In genomic region chr6:15481892-15482291, GRCh38 we compare ENCODE assay signal across 1 cellular context.
A peak's percentile ranks its signal among the peaks of the same experiment; 100 is the strongest.
TF ChIP-seq lines count a peak whose summit lies in the region.

No MANE protein-coding gene starts in this region.

TF ChIP-seq in K562, 482 proteins besides CTCF, POLR2A, EP300 and RAD21 (continued from another document and continues in another):
- no peak for TF ChIP-seq RREB1 (CRISPR knock-in tag; IDR thresholded peaks at IDR 0.05)
- no peak for TF ChIP-seq ATF6 (CRISPR knock-in tag; IDR thresholded peaks at IDR 0.05)
- TF ChIP-seq E2F3 (CRISPR knock-in tag; IDR thresholded peaks at IDR 0.05), result no peak
- no peak for TF ChIP-seq CAMTA2 (CRISPR knock-in tag; conservative IDR thresholded peaks at IDR 0.05)
- no peak for TF ChIP-seq CEBPG (CRISPR knock-in tag; IDR thresholded peaks at IDR 0.05)
- no peak for TF ChIP-seq CEBPG (tag; conservative IDR thresholded peaks at IDR 0.05 in 1 of 2, IDR thresholded peaks at IDR 0.05 in 1 of 2)
- TF ChIP-seq AFF4 (CRISPR knock-in tag; IDR thresholded peaks at IDR 0.05), result no peak
- TF ChIP-seq ZNF431 (CRISPR knock-in tag; IDR thresholded peaks at IDR 0.05), result no peak
- no peak for TF ChIP-seq ZBTB40 (IDR thresholded peaks at IDR 0.05)
- no peak for TF ChIP-seq ZBTB40 (CRISPR knock-in tag; IDR thresholded peaks at IDR 0.05)
- no peak for TF ChIP-seq ZNF655 (CRISPR knock-in tag; IDR thresholded peaks at IDR 0.05)
- TF ChIP-seq ZNF764 (CRISPR knock-in tag; IDR thresholded peaks at IDR 0.05; ENCODE audit: low read depth), result no peak
- TF ChIP-seq HOMEZ (CRISPR knock-in tag; IDR thresholded peaks at IDR 0.05), result no peak
- TF ChIP-seq BRD9 (IDR thresholded peaks at IDR 0.05; ENCODE audit: low read depth, partially characterized antibody), result no peak
- no peak for TF ChIP-seq ZNF780A (CRISPR knock-in tag; IDR thresholded peaks at IDR 0.05)
- no peak for TF ChIP-seq ZNF140 (CRISPR knock-in tag; IDR thresholded peaks at IDR 0.05)
- TF ChIP-seq ZNF224 (CRISPR knock-in tag; IDR thresholded peaks at IDR 0.05), result no peak
- TF ChIP-seq E2F1 (CRISPR knock-in tag; IDR thresholded peaks at IDR 0.05), result no peak
- TF ChIP-seq SRSF3 (IDR thresholded peaks at IDR 0.05; ENCODE audit: insufficient read depth, low read length), result no peak
- no peak for TF ChIP-seq HMGN3 (IDR thresholded peaks at IDR 0.05; ENCODE audit: borderline replicate concordance, extremely low read depth, insufficient read length, low read depth, low read length)
- TF ChIP-seq ZNF586 (CRISPR knock-in tag; conservative IDR thresholded peaks at IDR 0.05), result no peak
- no peak for TF ChIP-seq TCF7L2 (IDR thresholded peaks at IDR 0.05; ENCODE audit: low read depth, low read length)
- no peak for TF ChIP-seq SRSF9 (IDR thresholded peaks at IDR 0.05; ENCODE audit: borderline replicate concordance, low read depth, low read length)
- no peak; the same call in 1 of the 2 replicates for TF ChIP-seq MYBL2 (IDR thresholded peaks at IDR 0.05; ENCODE audit: low read depth)
- no peak for TF ChIP-seq MYBL2 (CRISPR knock-in tag; IDR thresholded peaks at IDR 0.05; ENCODE audit: borderline replicate concordance)
- no peak for TF ChIP-seq CEBPB (tag; IDR thresholded peaks at IDR 0.05)
- TF ChIP-seq NBN (IDR thresholded peaks at IDR 0.05; ENCODE audit: low read depth), result peak; percentile 65; the same call in 1 of the 2 replicates
- TF ChIP-seq ZNF717 (CRISPR knock-in tag; IDR thresholded peaks at IDR 0.05), result no peak
- no peak for TF ChIP-seq HIVEP1 (CRISPR knock-in tag; IDR thresholded peaks at IDR 0.05)
